2 cellular contexts compared by ENCODE assay signal in the genomic region with DNA sequence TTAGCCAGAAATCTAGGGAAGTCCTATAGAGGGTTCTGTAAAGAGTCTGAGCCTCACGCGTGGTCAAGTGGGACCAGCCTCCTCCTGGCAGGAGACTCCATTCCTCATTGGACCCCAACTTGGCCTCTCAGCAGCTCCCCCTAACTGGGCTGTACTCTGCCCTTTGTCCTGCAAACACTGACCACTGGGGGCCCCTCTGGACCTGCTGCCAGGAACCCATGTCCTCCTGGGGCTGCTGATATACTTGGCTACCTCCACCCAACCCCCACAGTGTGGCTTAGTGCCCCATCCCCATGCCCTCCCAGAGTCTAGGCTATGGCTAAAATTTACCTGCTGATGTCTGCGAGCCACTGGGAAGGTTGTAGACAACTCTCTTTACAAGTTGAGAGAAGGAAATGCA.
TF ChIP-seq lines count a peak whose summit lies in the region.

No MANE protein-coding gene starts in this region.

TF ChIP-seq in HCT116, 20 proteins besides CTCF, POLR2A, EP300 and RAD21 (continued from another document):
- no peak for TF ChIP-seq MAX (IDR thresholded peaks at IDR 0.05)
- TF ChIP-seq EGR1 (IDR thresholded peaks at IDR 0.05; ENCODE audit: low read depth) = no peak
- no peak for TF ChIP-seq SP1 (IDR thresholded peaks at IDR 0.05; ENCODE audit: low read depth)
- TF ChIP-seq, protein P1, sequence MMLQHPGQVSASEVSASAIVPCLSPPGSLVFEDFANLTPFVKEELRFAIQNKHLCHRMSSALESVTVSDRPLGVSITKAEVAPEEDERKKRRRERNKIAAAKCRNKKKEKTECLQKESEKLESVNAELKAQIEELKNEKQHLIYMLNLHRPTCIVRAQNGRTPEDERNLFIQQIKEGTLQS (IDR thresholded peaks at IDR 0.05) = no peak
- TF ChIP-seq ELF1 (IDR thresholded peaks at IDR 0.05; ENCODE audit: borderline replicate concordance, low read depth) = no peak
- TF ChIP-seq YY1 (IDR thresholded peaks at IDR 0.05; ENCODE audit: extremely low read depth, insufficient replicate concordance, low read depth, low read length) = no peak
- TF ChIP-seq ZBTB33 (IDR thresholded peaks at IDR 0.05; ENCODE audit: extremely low read depth, insufficient replicate concordance, low read length) = no peak
- no peak for TF ChIP-seq ZNF274 (IDR thresholded peaks at IDR 0.05; ENCODE audit: low read depth, low read length)
- no peak for TF ChIP-seq ZFX (IDR thresholded peaks at IDR 0.05)
- no peak for TF ChIP-seq JUND (IDR thresholded peaks at IDR 0.05)
- TF ChIP-seq TCF7L2 (IDR thresholded peaks at IDR 0.05; ENCODE audit: borderline replicate concordance, extremely low read depth, insufficient read depth, insufficient read length) = no peak
- no peak for TF ChIP-seq REST (IDR thresholded peaks at IDR 0.05; ENCODE audit: low read depth)

TF ChIP-seq in K562, 482 proteins besides CTCF, POLR2A, EP300 and RAD21 (continued from another document):
- no peak for TF ChIP-seq HBP1 (CRISPR knock-in tag; IDR thresholded peaks at IDR 0.05)
